18 cellular contexts compared by ENCODE assay signal in genomic region chr5:168991311-168991710, GRCh38.
DNase-seq lines count a peak whose midpoint lies in the region; ATAC-seq, FAIRE-seq and TF ChIP-seq lines count a peak whose summit lies in the region.
"Had no signal": no experiment of that assay in that cellular context is flagged by ENCODE, and none has a peak within 500 bp of the region (broad histone marks: within the 10 kb centered on the region; RNA-seq: fewer than 3 reads in every experiment).

No MANE protein-coding gene starts in this region.

- H4K20me1 ChIP-seq in PC-3 (ENCODE audit: low read length), result no peaks in the 10 kb centered on the region

- peaks cover 14% of the 10 kb centered on the region for H3K4me1 ChIP-seq in PC-3 (ENCODE audit: insufficient read depth, low read length)
- H3K4me1 ChIP-seq in foreskin keratinocyte, result no peaks in the 10 kb centered on the region
- H3K4me1 ChIP-seq in trophoblast cell (ENCODE audit: control insufficient read depth in 1 of 2, insufficient read depth in 2 of 2, low read length in 2 of 2), result peaks cover 7 to 14% of the 10 kb centered on the region in 2 experiments
- H3K4me1 ChIP-seq in small intestine (ENCODE audit: control insufficient read depth in 2 of 2, insufficient read depth in 1 of 2, low read depth in 1 of 2, low read length in 1 of 2), result no peaks in the 10 kb centered on the region
- H3K4me1 ChIP-seq in Caco-2, result peaks cover 35% of the 10 kb centered on the region

- H2BK12ac ChIP-seq in trophoblast cell (ENCODE audit: low read length), result no peak overlapping the region

- H2BK5ac ChIP-seq in trophoblast cell (ENCODE audit: low read depth, low read length, poor library complexity), result no peak overlapping the region

- no peaks in the 10 kb centered on the region for H3K9me3 ChIP-seq in PC-3 (ENCODE audit: low read length)
- no peaks in the 10 kb centered on the region for H3K9me3 ChIP-seq in trophoblast cell (ENCODE audit: insufficient read depth, low read depth, low read length)
- H3K9me3 ChIP-seq in small intestine (ENCODE audit: control insufficient read depth, low read depth), result no peaks in the 10 kb centered on the region
- H3K9me3 ChIP-seq in Caco-2, result no peaks in the 10 kb centered on the region
- H3K9me3 ChIP-seq: SJSA1 had no signal

- no peaks in the 10 kb centered on the region for H3K27me3 Mint-ChIP-seq in Caco-2 (ENCODE audit: insufficient read depth, unreplicated experiment)

- H3K36me3 Mint-ChIP-seq in Caco-2 (ENCODE audit: insufficient read depth, unreplicated experiment), result no peaks in the 10 kb centered on the region
- H3K36me3 Mint-ChIP-seq: CD4-positive, CD25-positive, alpha-beta regulatory T cell had no signal

- intact Hi-C loops in PC-3 (cut with micrococcal nuclease) (no loop called here), sciatic nerve (cut with DNase I) (no loop called here), Caco-2 (cut with micrococcal nuclease; ENCODE audit: unreplicated experiment) (no loop called here)

- TF ChIP-seq CTCF in PC-3 (conservative IDR thresholded peaks at IDR 0.05; ENCODE audit: low read depth, low read length), result peak; percentile 25; the same call in 1 of the 2 replicates
- TF ChIP-seq CTCF in foreskin keratinocyte (conservative IDR thresholded peaks at IDR 0.05), result no peak
- TF ChIP-seq CTCF in Caco-2 (IDR thresholded peaks at IDR 0.05; ENCODE audit: insufficient read depth in 1 of 2, low read depth in 1 of 2, low read length in 1 of 2, severe bottlenecking in 1 of 2, unreplicated experiment in 1 of 2), result no peak

- CTCF ChIA-PET in PC-3 (lab: Charles Lee) (no interaction called here), Caco-2 (lab: Charles Lee) (no interaction called here)

- H3K79me2 ChIP-seq in PC-3 (ENCODE audit: low read length) (no peaks in the 10 kb centered on the region), trophoblast cell (ENCODE audit: control insufficient read depth, insufficient read depth, low read length, poor library complexity) (no peaks in the 10 kb centered on the region)

- H3K9me2 ChIP-seq in PC-3 (replicated peaks; ENCODE audit: low read length), result no peaks in the 10 kb centered on the region

- POLR2A ChIA-PET in PC-3 (lab: Charles Lee; ENCODE audit: unreplicated experiment), result no interaction called here
- POLR2A ChIA-PET in Caco-2 (lab: Charles Lee), result no interaction called here

- H3K4me1 Mint-ChIP-seq in Caco-2 (ENCODE audit: low read depth, unreplicated experiment), result peaks cover 51% of the 10 kb centered on the region

- no peak overlapping the region for H3K14ac ChIP-seq in trophoblast cell (ENCODE audit: low read length)

- H3K4ac ChIP-seq in trophoblast cell (ENCODE audit: low read depth, low read length), result no peak overlapping the region

- no peak overlapping the region for H4K91ac ChIP-seq in trophoblast cell (ENCODE audit: low read depth, low read length)

- no CpG with 5 or more reads among the region's 2 CpGs for WGBS in trophoblast cell (ENCODE audit: extremely low coverage, insufficient coverage, insufficient read length)
- WGBS in small intestine, 3 donors, result 63 to 82% (median 70%) methylated on average over 2 of the region's 2 CpGs

- no peak overlapping the region for H3K4me3 ChIP-seq in H7 (ENCODE audit: insufficient read depth, low read depth, low read length)
- H3K4me3 ChIP-seq in PC-3 (ENCODE audit: low read length), result no peak overlapping the region
- H3K4me3 ChIP-seq in trophoblast cell (ENCODE audit: low read depth, low read length), result no peak overlapping the region
- no peak overlapping the region for H3K4me3 ChIP-seq in small intestine (ENCODE audit: low read depth in 1 of 2, low read length in 2 of 2)
- H3K4me3 ChIP-seq in Caco-2 (ENCODE audit: low read depth, low read length), result no peak overlapping the region
- H3K4me3 ChIP-seq: SJSA1 had no signal

- H3K4me3 Mint-ChIP-seq in Caco-2 (ENCODE audit: unreplicated experiment), result no peak overlapping the region
- H3K4me3 Mint-ChIP-seq: B cell; CD4-positive, CD25-positive, alpha-beta regulatory T cell had no signal

- no peak overlapping the region for H2AFZ ChIP-seq in PC-3 (ENCODE audit: low read length)
- no peak overlapping the region for H2AFZ ChIP-seq in trophoblast cell (ENCODE audit: insufficient read depth, low read length, poor library complexity)

- DNase-seq in H7 (peak; percentile 55), PC-3 (peak; percentile 73), foreskin keratinocyte (no peak), trophoblast cell (peak; percentile 95 to 97), sciatic nerve (ENCODE audit: low spot score) (no peak), small intestine (no peak), Caco-2 (no peak)
- DNase-seq: CD4-positive, CD25-positive, alpha-beta regulatory T cell; IMR-90; Karpas-422; MM.1S; NCI-H1092 treated with DMSO at 0.1 percent for 48 hours; NCI-H2081 treated with DMSO at 0.1 percent for 48 hours; NCI-H526 treated with DMSO at 0.1 percent for 48 hours; OCI-M1; SW 1271 had no signal

- no peaks in the 10 kb centered on the region for H3K9me3 Mint-ChIP-seq in Caco-2 (ENCODE audit: unreplicated experiment)
- H3K9me3 Mint-ChIP-seq: CD4-positive, CD25-positive, alpha-beta regulatory T cell had no signal

- H3K27me3 ChIP-seq in H7 (ENCODE audit: control insufficient read depth, insufficient read depth, low read length) (no peaks in the 10 kb centered on the region; the same call in 1 of the 2 replicates), PC-3 (ENCODE audit: low read length) (0 out of 2 replicates have a peak, but pooled peaks cover 14% of the 10 kb centered on the region), foreskin keratinocyte (no peaks in the 10 kb centered on the region), trophoblast cell (ENCODE audit: insufficient read depth, low read length) (no peaks in the 10 kb centered on the region), small intestine (ENCODE audit: control insufficient read depth in 2 of 2, insufficient read depth in 2 of 2, low read length in 2 of 2) (no peaks in the 10 kb centered on the region), Caco-2 (replicated peaks; ENCODE audit: control insufficient read depth, insufficient read depth, low read length) (no peaks in the 10 kb centered on the region)
- H3K27me3 ChIP-seq: SJSA1 had no signal

- H3K4me2 ChIP-seq in PC-3 (ENCODE audit: low read length), result no peak overlapping the region
- no peak overlapping the region for H3K4me2 ChIP-seq in trophoblast cell (ENCODE audit: low read length)

- H3K9ac ChIP-seq in PC-3 (ENCODE audit: low read length) (no peak overlapping the region), trophoblast cell (ENCODE audit: low read length) (no peak overlapping the region)

- FAIRE-seq in small intestine (lab: Jason Lieb, UNC), result no peak

- H3F3A ChIP-seq in PC-3 (ENCODE audit: low read length, unreplicated experiment), result no peaks in the 10 kb centered on the region

- peak; percentile 45 for ATAC-seq in PC-3
- ATAC-seq in foreskin keratinocyte, result peak; percentile 77
- ATAC-seq in sciatic nerve, result no peak

- H3K36me3 ChIP-seq in H7 (replicated peaks; ENCODE audit: control insufficient read depth, insufficient read depth, low read length) (no peaks in the 10 kb centered on the region), PC-3 (ENCODE audit: low read depth, low read length) (no peaks in the 10 kb centered on the region), trophoblast cell (ENCODE audit: control insufficient read depth in 1 of 2, insufficient read depth in 2 of 2, low read length in 2 of 2) (peaks cover 0 to 3% of the 10 kb centered on the region in 2 experiments), small intestine (ENCODE audit: control insufficient read depth in 2 of 2, insufficient read depth in 2 of 2, low read length in 2 of 2) (no peaks in the 10 kb centered on the region), Caco-2 (ENCODE audit: control insufficient read depth, insufficient read depth, low read length) (no peaks in the 10 kb centered on the region)
- H3K36me3 ChIP-seq: SJSA1 had no signal

- no peak overlapping the region for H2BK120ac ChIP-seq in trophoblast cell (ENCODE audit: insufficient read depth, low read length, poor library complexity)

- no peak overlapping the region for H4K12ac ChIP-seq in trophoblast cell (ENCODE audit: low read depth, low read length)

- H3K23ac ChIP-seq in trophoblast cell (ENCODE audit: low read length), result no peak overlapping the region

- H2AK5ac ChIP-seq in trophoblast cell (ENCODE audit: low read length), result no peak overlapping the region

- H4K8ac ChIP-seq in trophoblast cell (ENCODE audit: low read depth, low read length), result no peak overlapping the region

- BruUV-seq in PC-3 (replicated peaks; lab: Mats Ljungman, UMichigan), result no TSS peak
- no TSS peak for BruUV-seq in Caco-2 (replicated peaks; lab: Mats Ljungman, UMichigan)

- no peak overlapping the region for H3K18ac ChIP-seq in trophoblast cell (ENCODE audit: low read length)

- peaks cover 3% of the 10 kb centered on the region for H3K79me1 ChIP-seq in trophoblast cell (ENCODE audit: low read length)

- H3K27ac ChIP-seq in PC-3 (ENCODE audit: low read length) (no peak overlapping the region; the same call in 1 of the 2 replicates), foreskin keratinocyte (no peak overlapping the region), trophoblast cell (ENCODE audit: low read depth, low read length) (no peak overlapping the region), small intestine (ENCODE audit: low read depth in 1 of 2, low read length in 1 of 2) (no peak overlapping the region)
- H3K27ac ChIP-seq: SJSA1 had no signal

- H3K27ac Mint-ChIP-seq in Caco-2 (ENCODE audit: unreplicated experiment), result no peak overlapping the region
- H3K27ac Mint-ChIP-seq: B cell; CD4-positive, CD25-positive, alpha-beta regulatory T cell had no signal

Comparison
In these comparisons a context has a peak if more than half of its experiments do, and no peak if none do; other contexts are left out.
1. DNase-seq: peak in H7 (single experiment), PC-3 (single experiment) and trophoblast cell (2 of 2); none in foreskin keratinocyte (0 of 2), sciatic nerve (single experiment), small intestine (single experiment) and Caco-2 (0 of 2).